Comparison of ENCODE assay signal across 11 cellular contexts in the genomic region with DNA sequence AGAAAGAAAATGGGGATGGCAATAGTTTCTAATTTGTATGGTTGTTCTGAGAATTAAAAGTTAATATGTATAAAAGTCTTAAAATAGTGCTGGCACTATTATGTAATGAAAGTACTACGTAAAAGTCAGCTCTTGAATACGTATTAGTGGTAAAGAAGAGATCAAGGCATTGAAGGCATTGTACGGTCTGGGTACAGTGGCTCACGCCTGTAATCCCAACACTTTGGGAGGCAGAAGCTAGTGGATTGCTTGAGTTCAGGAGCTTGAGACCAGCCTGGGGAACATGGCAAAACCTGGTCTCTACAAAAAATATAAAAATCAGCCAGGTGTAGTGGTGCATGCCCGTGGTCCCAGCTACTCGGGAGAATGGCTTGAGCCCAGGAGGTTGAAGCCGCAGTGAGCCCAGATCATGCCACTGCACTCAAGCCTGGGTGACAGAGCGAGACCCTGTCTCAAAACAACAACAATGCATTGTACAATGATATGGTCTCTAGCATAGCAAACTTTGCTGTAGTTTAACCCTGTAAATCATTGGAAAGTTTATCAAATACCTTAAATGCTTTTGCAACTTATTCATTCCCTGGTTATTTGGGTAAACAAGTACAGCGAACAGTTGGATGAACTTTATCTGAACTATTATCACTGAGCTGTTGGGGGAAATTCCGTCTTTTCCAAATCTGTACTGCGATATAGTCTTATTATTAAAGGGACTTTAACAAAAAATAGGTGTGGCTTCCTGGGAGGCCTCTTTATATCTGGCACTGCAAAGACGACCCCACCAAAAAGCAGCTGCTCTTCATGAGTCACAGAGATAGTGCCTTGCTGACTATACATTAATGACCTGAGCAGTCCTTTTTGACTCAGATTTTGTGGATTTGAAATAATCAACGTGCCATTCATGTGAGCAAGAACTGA.
A peak's percentile ranks its signal among the peaks of the same experiment; 100 is the strongest.
DNase-seq lines count a peak whose midpoint lies in the region; ATAC-seq, FAIRE-seq and TF ChIP-seq lines count a peak whose summit lies in the region.
"Had no signal": no experiment of that assay in that cellular context is flagged by ENCODE, and none has a peak within 500 bp of the region (broad histone marks: within the 10 kb centered on the region; RNA-seq: fewer than 3 reads in every experiment).

No MANE protein-coding gene starts in this region.

- no peaks in the 10 kb centered on the region for H3K9me3 ChIP-seq in sigmoid colon
- peaks cover 7% of the 10 kb centered on the region for H3K9me3 ChIP-seq in WERI-Rb-1 (ENCODE audit: severe bottlenecking)
- H3K9me3 ChIP-seq: HAP-1 had no signal

- intact Hi-C loops in sigmoid colon (cut with DNase I) = no loop called here

- no peaks in the 10 kb centered on the region for H3K36me3 ChIP-seq in sigmoid colon
- no peaks in the 10 kb centered on the region for H3K36me3 ChIP-seq in WERI-Rb-1
- H3K36me3 ChIP-seq: HAP-1 had no signal

- H3K4me1 ChIP-seq in foreskin keratinocyte (peaks cover 11% of the 10 kb centered on the region), sigmoid colon (no peaks in the 10 kb centered on the region)
- H3K4me1 ChIP-seq: HAP-1 had no signal

- H3K4me3 ChIP-seq in sigmoid colon = no peak overlapping the region
- H3K4me3 ChIP-seq in WERI-Rb-1 (ENCODE audit: low read depth, low read length) = no peak overlapping the region
- H3K4me3 ChIP-seq: HAP-1 had no signal

- TF ChIP-seq POLR2A in H54 (IDR thresholded peaks at IDR 0.05; ENCODE audit: low read depth, low read length) (no peak), sigmoid colon (IDR thresholded peaks at IDR 0.05) (no peak)

- no peaks in the 10 kb centered on the region for H3K27me3 ChIP-seq in foreskin keratinocyte
- H3K27me3 ChIP-seq in sigmoid colon = no peaks in the 10 kb centered on the region
- H3K27me3 ChIP-seq in WERI-Rb-1 (ENCODE audit: insufficient read depth, low read depth, severe bottlenecking) = no peaks in the 10 kb centered on the region

- TF ChIP-seq EP300 in sigmoid colon (IDR thresholded peaks at IDR 0.05) = no peak

- peak; percentile 23 for FAIRE-seq in H54 (lab: Jason Lieb, UNC)

- H3K27ac ChIP-seq in foreskin keratinocyte = no peak overlapping the region
- no peak overlapping the region for H3K27ac ChIP-seq in sigmoid colon
- H3K27ac ChIP-seq in WERI-Rb-1 = no peak overlapping the region

- TF ChIP-seq CTCF in foreskin keratinocyte (conservative IDR thresholded peaks at IDR 0.05) (no peak), sigmoid colon (IDR thresholded peaks at IDR 0.05) (no peak), WERI-Rb-1 (IDR thresholded peaks at IDR 0.05; ENCODE audit: low read depth, low read length) (no peak)

- peak; percentile 46 for DNase-seq in H54 (ENCODE audit: insufficient read length, low spot score)
- DNase-seq in SW480 (ENCODE audit: low spot score) = peak; percentile 18
- DNase-seq in foreskin keratinocyte = peak; percentile 76 to 80
- DNase-seq in sigmoid colon = peak; percentile 37
- DNase-seq in NCI-H1436 treated with DMSO at 0.1 percent for 48 hours (lab: John Stamatoyannopoulos, UW) = no peak
- no peak for DNase-seq in WERI-Rb-1
- DNase-seq: caudate nucleus, nucleus accumbens had no signal

- peak; percentile 89 for ATAC-seq in foreskin keratinocyte
- ATAC-seq in GM21360 (IDR thresholded peaks at IDR 0.05; ENCODE audit: unreplicated experiment) = no peak
- no peak for ATAC-seq in HG02759 (IDR thresholded peaks at IDR 0.05; ENCODE audit: unreplicated experiment)

- 84 to 88% methylated on average over 13 of the region's 13 CpGs for WGBS in sigmoid colon, 2 donors

Comparison
In these comparisons a context has a peak if more than half of its experiments do, and no peak if none do; other contexts are left out.
1. DNase-seq: peak in H54 (single experiment), SW480 (single experiment), foreskin keratinocyte (2 of 2) and sigmoid colon (single experiment); none in NCI-H1436 treated with DMSO at 0.1 percent for 48 hours (single experiment) and WERI-Rb-1 (single experiment).